Comparison of ENCODE assay signal across 11 cellular contexts in genomic region chr9:3473402-3473801, GRCh38. TPM values are rescaled to one million over a fixed set of nuclear protein-coding genes. Genes with fewer than 3 reads are reported as not detected.
DNase-seq lines count a peak whose midpoint lies in the region; ATAC-seq lines count a peak whose summit lies in the region.
"Had no signal": no experiment of that assay in that cellular context is flagged by ENCODE, and none has a peak within 500 bp of the region (broad histone marks: within the 10 kb centered on the region; RNA-seq: fewer than 3 reads in every experiment).

No MANE protein-coding gene starts in this region.

- intact Hi-C loops in naive thymus-derived CD4-positive, alpha-beta T cell (cut with micrococcal nuclease): loop anchor here (1.0 to 5.0 kb wide), 2 partner anchors 8 to 824 kb away; no protein-coding TSS in a partner anchor

- H3K9me3 ChIP-seq in naive thymus-derived CD4-positive, alpha-beta T cell (ENCODE audit: control insufficient read depth in 2 of 3, low read length in 3 of 3): no peaks in the 10 kb centered on the region
- H3K9me3 ChIP-seq: Peyer's patch had no signal

- no peak overlapping the region for H3K27ac ChIP-seq in naive thymus-derived CD4-positive, alpha-beta T cell (ENCODE audit: low read depth, low read length)
- H3K27ac ChIP-seq: left lung, Peyer's patch had no signal

- ATAC-seq in GM18907 (IDR thresholded peaks at IDR 0.05; ENCODE audit: unreplicated experiment): peak; percentile 63
- ATAC-seq in HG02678 (IDR thresholded peaks at IDR 0.05; ENCODE audit: unreplicated experiment): peak; percentile 52
- peak; percentile 57 for ATAC-seq in naive thymus-derived CD4-positive, alpha-beta T cell
- ATAC-seq in HG02840 (IDR thresholded peaks at IDR 0.05; ENCODE audit: low FRiP score, unreplicated experiment): no peak
- ATAC-seq in HG03442 (IDR thresholded peaks at IDR 0.05; ENCODE audit: unreplicated experiment): no peak
- ATAC-seq in GM19035 (IDR thresholded peaks at IDR 0.05; ENCODE audit: unreplicated experiment): no peak
- ATAC-seq: left lung had no signal

- peaks cover 0 to 12% (median 2%) of the 10 kb centered on the region in 11 donors for H3K9me3 Mint-ChIP-seq in naive thymus-derived CD4-positive, alpha-beta T cell

- CTCF ChIA-PET in naive thymus-derived CD4-positive, alpha-beta T cell (lab: Charles Lee): no interaction called here

- peaks cover 0 to 22% (median 12%) of the 10 kb centered on the region in 5 donors for H3K36me3 Mint-ChIP-seq in naive thymus-derived CD4-positive, alpha-beta T cell

- POLR2A ChIA-PET in naive thymus-derived CD4-positive, alpha-beta T cell (lab: Charles Lee): interaction anchor here (0.6 to 3.1 kb wide), 2 partner anchors 10 to 53 kb away, joined by 3 to 16 read pairs; partner anchors contain the start of gene RFX3

- peak; percentile 79 for DNase-seq in NCI-H69 (lab: John Stamatoyannopoulos, UW)
- no peak for DNase-seq in naive thymus-derived CD4-positive, alpha-beta T cell
- DNase-seq: foreskin melanocyte, left lung, NCI-H1105, Peyer's patch had no signal

- H3K36me3 ChIP-seq in naive thymus-derived CD4-positive, alpha-beta T cell (ENCODE audit: control insufficient read depth in 2 of 3, insufficient read depth in 3 of 3, low read length in 3 of 3): no peaks in the 10 kb centered on the region
- H3K36me3 ChIP-seq: left lung, Peyer's patch had no signal

- H3K4me1 ChIP-seq in naive thymus-derived CD4-positive, alpha-beta T cell (ENCODE audit: control insufficient read depth in 2 of 2, insufficient read depth in 2 of 2, low read length in 2 of 2): peaks cover 6 to 15% of the 10 kb centered on the region in 2 donors

- H3K27me3 ChIP-seq in naive thymus-derived CD4-positive, alpha-beta T cell (ENCODE audit: control insufficient read depth in 2 of 2, insufficient read depth in 2 of 2, low read length in 2 of 2): no peaks in the 10 kb centered on the region
- H3K27me3 ChIP-seq: left lung, Peyer's patch had no signal

- no peaks in the 10 kb centered on the region for H3K27me3 Mint-ChIP-seq in naive thymus-derived CD4-positive, alpha-beta T cell

- peaks cover 24 to 60% (median 43%) of the 10 kb centered on the region in 7 donors for H3K4me1 Mint-ChIP-seq in naive thymus-derived CD4-positive, alpha-beta T cell

- H3K4me3 Mint-ChIP-seq in naive thymus-derived CD4-positive, alpha-beta T cell: no peak overlapping the region

- H3K27ac Mint-ChIP-seq in naive thymus-derived CD4-positive, alpha-beta T cell: peak overlapping the region in 1 of 9 donors; percentile 0

- no peak overlapping the region for H3K4me3 ChIP-seq in naive thymus-derived CD4-positive, alpha-beta T cell (ENCODE audit: low read length)
- H3K4me3 ChIP-seq: left lung, Peyer's patch had no signal

RNA-seq across cellular contexts. Expression of gene RFX3, which starts 52.4 kb away (rescaled TPM):
- total RNA-seq in naive thymus-derived CD4-positive, alpha-beta T cell: 10 to 100 TPM; 12.8 to 31.7 (median 28.4) TPM
- polyA plus RNA-seq in naive thymus-derived CD4-positive, alpha-beta T cell: 1 to 10 TPM; 6.2 TPM

Comparison
In these comparisons a context has a peak if more than half of its experiments do, and no peak if none do; other contexts are left out.
1. ATAC-seq: peak in GM18907 (single experiment), HG02678 (single experiment) and naive thymus-derived CD4-positive, alpha-beta T cell (single experiment); none in HG02840 (single experiment), HG03442 (single experiment) and GM19035 (single experiment).